In the genomic region with DNA sequence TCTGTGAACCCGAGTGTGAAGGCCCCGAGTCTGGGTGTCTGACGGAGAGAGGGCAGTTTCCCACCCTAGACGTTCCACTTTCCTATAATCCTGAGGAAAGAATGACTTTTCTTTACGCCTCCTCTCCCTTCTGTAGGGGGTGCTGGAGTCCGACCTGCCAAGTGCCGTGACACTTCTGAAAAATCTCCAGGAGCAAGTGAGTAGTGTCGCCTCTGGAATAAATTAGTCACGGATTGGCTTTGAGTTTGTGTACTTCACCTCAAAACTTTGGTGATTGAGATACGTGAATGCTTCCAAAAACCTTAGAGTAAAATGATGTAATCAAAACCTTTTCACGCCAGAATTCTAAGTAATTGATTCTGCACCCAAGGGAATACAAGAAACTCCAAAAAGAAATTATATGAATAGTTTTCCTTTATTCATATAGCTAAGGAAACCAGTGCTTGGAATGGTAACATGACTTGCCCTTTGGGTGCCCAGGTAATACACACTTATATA, we compare ENCODE assay signal across 8 cellular contexts. TPM values are rescaled to one million over a fixed set of nuclear protein-coding genes. Genes with fewer than 3 reads are reported as not detected.
DNase-seq lines count a peak whose midpoint lies in the region; ATAC-seq and TF ChIP-seq lines count a peak whose summit lies in the region.

No MANE protein-coding gene starts in this region.

- H3F3A ChIP-seq in neural progenitor cell (ENCODE audit: low read depth), result peaks cover 37% of the 10 kb centered on the region

- intact Hi-C loops in dendritic cell treated with granulocyte-macrophage colony-stimulating factor and Interleukin-4, amounts not matched to agents 40 ng/mL and 50 ng/mL, for 4 days (cut with micrococcal nuclease), result loop anchor here (1.0 kb wide), 1 partner anchor 149 kb away; the partner anchor contains the start of gene PABPN1

- peaks cover 4% of the 10 kb centered on the region for H3K27me3 ChIP-seq in neural progenitor cell

- peaks cover 5% of the 10 kb centered on the region for H3K4me1 ChIP-seq in neural progenitor cell

- TF ChIP-seq CTCF in GM12875 (IDR thresholded peaks at IDR 0.05; ENCODE audit: borderline replicate concordance, insufficient read depth, low read depth, low read length) (no peak), neural progenitor cell (IDR thresholded peaks at IDR 0.05) (no peak)

- H3K27ac Mint-ChIP-seq in dendritic cell treated with granulocyte-macrophage colony-stimulating factor and Interleukin-4, amounts not matched to agents 40 ng/mL and 50 ng/mL, for 4 days, result no peak overlapping the region
- H3K27ac Mint-ChIP-seq in neural progenitor cell, result no peak overlapping the region

- peak overlapping the region; percentile 91 for H3K4me2 ChIP-seq in neural progenitor cell

- no peaks in the 10 kb centered on the region for H3K9me3 ChIP-seq in neural progenitor cell (ENCODE audit: low read depth)

- H3K9me3 Mint-ChIP-seq in dendritic cell treated with granulocyte-macrophage colony-stimulating factor and Interleukin-4, amounts not matched to agents 40 ng/mL and 50 ng/mL, for 4 days, result no peaks in the 10 kb centered on the region
- H3K9me3 Mint-ChIP-seq in neural progenitor cell, result no peaks in the 10 kb centered on the region

- H3K9ac ChIP-seq in neural progenitor cell, result peak overlapping the region; percentile 96

- no peak for DNase-seq in neural progenitor cell (ENCODE audit: low spot score)
- DNase-seq in HuH-7 (ENCODE audit: low spot score), result no peak
- DNase-seq in GM03348 (ENCODE audit: low spot score), result no peak
- DNase-seq in NCI-H526 (lab: John Stamatoyannopoulos, UW), result no peak
- no peak for DNase-seq in activated gamma-delta T cell treated with Interleukin-2 at 50 U/mL for 16 hours

- H3K27ac ChIP-seq in neural progenitor cell, result peak overlapping the region; percentile 70

- H3K36me3 Mint-ChIP-seq in dendritic cell treated with granulocyte-macrophage colony-stimulating factor and Interleukin-4, amounts not matched to agents 40 ng/mL and 50 ng/mL, for 4 days (ENCODE audit: low read depth), result peaks cover 44% of the 10 kb centered on the region
- peaks cover 16% of the 10 kb centered on the region for H3K36me3 Mint-ChIP-seq in neural progenitor cell

- peaks cover 2% of the 10 kb centered on the region for H3K27me3 Mint-ChIP-seq in dendritic cell treated with granulocyte-macrophage colony-stimulating factor and Interleukin-4, amounts not matched to agents 40 ng/mL and 50 ng/mL, for 4 days
- H3K27me3 Mint-ChIP-seq in neural progenitor cell (ENCODE audit: insufficient read depth, low read depth), result peaks cover 2% of the 10 kb centered on the region

- H2AFZ ChIP-seq in neural progenitor cell (replicated peaks), result peak overlapping the region; percentile 89

- H3K4me3 Mint-ChIP-seq in dendritic cell treated with granulocyte-macrophage colony-stimulating factor and Interleukin-4, amounts not matched to agents 40 ng/mL and 50 ng/mL, for 4 days, result peak overlapping the region; percentile 6
- no peak overlapping the region for H3K4me3 Mint-ChIP-seq in neural progenitor cell

- ATAC-seq in HG03342 (IDR thresholded peaks at IDR 0.05; ENCODE audit: unreplicated experiment), result peak; percentile 5

- peaks cover 17% of the 10 kb centered on the region for H3K36me3 ChIP-seq in neural progenitor cell

- H4K20me1 ChIP-seq in neural progenitor cell (ENCODE audit: low read depth), result no peaks in the 10 kb centered on the region

- H3K4me3 ChIP-seq in GM12875 (ENCODE audit: low read depth, low read length), result peak overlapping the region; percentile 63
- H3K4me3 ChIP-seq in neural progenitor cell, result peak overlapping the region; percentile 93

- no peaks in the 10 kb centered on the region for H3K4me1 Mint-ChIP-seq in dendritic cell treated with granulocyte-macrophage colony-stimulating factor and Interleukin-4, amounts not matched to agents 40 ng/mL and 50 ng/mL, for 4 days (ENCODE audit: low read depth)
- peaks cover 7% of the 10 kb centered on the region for H3K4me1 Mint-ChIP-seq in neural progenitor cell

- H3K79me2 ChIP-seq in neural progenitor cell (ENCODE audit: low read depth), result peaks cover 21% of the 10 kb centered on the region

RNA-seq across cellular contexts. Expression of gene NGDN, which starts 0.5 kb away (rescaled TPM):
- 51.1 and 60.1 TPM in 2 replicates for total RNA-seq in neural progenitor cell (ENCODE audit: low replicate concordance)

RNA-seq across cellular contexts. Expression of gene MYH7, which starts 34.5 kb away (rescaled TPM):
- total RNA-seq in neural progenitor cell (ENCODE audit: low replicate concordance), result 0.19 TPM in 1 of 2 replicates, not detected in the other
